Comparison of ENCODE assay signal across 8 cellular contexts in the genomic region with DNA sequence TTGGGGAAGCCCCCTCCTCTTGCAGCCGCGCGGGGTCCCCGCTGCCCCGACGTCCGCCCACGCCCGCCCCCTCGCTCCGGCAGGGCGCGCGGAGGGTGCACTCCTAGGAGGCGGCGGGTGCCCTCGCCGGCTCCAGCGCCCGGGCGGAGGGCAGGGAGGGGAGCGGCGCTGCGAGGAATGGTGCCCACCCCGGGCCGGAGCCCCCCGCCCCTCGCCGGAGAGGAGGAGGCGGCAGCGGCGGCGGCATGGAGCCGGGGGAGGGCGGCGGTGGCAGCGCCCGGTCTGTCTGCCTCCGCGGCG. TPM values are rescaled to one million over a fixed set of nuclear protein-coding genes. Genes with fewer than 3 reads are reported as not detected.
DNase-seq lines count a peak whose midpoint lies in the region; ATAC-seq and TF ChIP-seq lines count a peak whose summit lies in the region.

No MANE protein-coding gene starts in this region.

- no peak for TF ChIP-seq CTCF in mammary epithelial cell (conservative IDR thresholded peaks at IDR 0.05 in 1 of 2, IDR thresholded peaks at IDR 0.05 in 1 of 2; ENCODE audit: extremely low read depth in 1 of 2, insufficient read depth in 1 of 2, low read depth in 1 of 2, low read length in 2 of 2)
- no peak for TF ChIP-seq CTCF in psoas muscle (IDR thresholded peaks at IDR 0.05)
- no peak for TF ChIP-seq CTCF in PC-9 (conservative IDR thresholded peaks at IDR 0.05)

- H3K36me3 ChIP-seq in mammary epithelial cell (ENCODE audit: insufficient read depth, low read length) (no peaks in the 10 kb centered on the region), psoas muscle (ENCODE audit: insufficient read depth in 1 of 2, low read depth in 1 of 2) (no peaks in the 10 kb centered on the region), PC-9 (ENCODE audit: low read depth) (no peaks in the 10 kb centered on the region)

- no peaks in the 10 kb centered on the region for H3K9me2 ChIP-seq in PC-9 (ENCODE audit: insufficient read depth)

- H3K4me1 ChIP-seq in mammary epithelial cell (ENCODE audit: insufficient read depth, low read length) (peaks cover 32% of the 10 kb centered on the region), psoas muscle (peaks cover 14% of the 10 kb centered on the region), PC-9 (replicated peaks; ENCODE audit: insufficient read depth) (no peaks in the 10 kb centered on the region)

- intact Hi-C loops in mammary epithelial cell (cut with micrococcal nuclease) = loop anchor here (5.0 to 10.0 kb wide), 3 partner anchors 239 to 452 kb away; no protein-coding TSS in a partner anchor
- intact Hi-C loops in psoas muscle (cut with DNase I) = loop anchor here (5.0 to 10.0 kb wide), 4 partner anchors 211 to 268 kb away; no protein-coding TSS in a partner anchor
- intact Hi-C loops in PC-9 (cut with micrococcal nuclease; ENCODE audit: unreplicated experiment) = no loop called here

- in situ Hi-C loops in mammary epithelial cell (cut with MboI; ENCODE audit: low sequenced_read_pairs in 2 of 2) = no loop called here

- no peaks in the 10 kb centered on the region for H3F3A ChIP-seq in PC-9 (ENCODE audit: insufficient read depth, low read depth)

- H3K79me2 ChIP-seq in mammary epithelial cell (ENCODE audit: insufficient read depth, low read length) (no peaks in the 10 kb centered on the region), PC-9 (ENCODE audit: low read depth) (no peaks in the 10 kb centered on the region)

- H3K27ac ChIP-seq in mammary epithelial cell (ENCODE audit: insufficient read depth, low read depth, low read length) (no peak overlapping the region), psoas muscle (peak overlapping the region; percentile 77), PC-9 (no peak overlapping the region)

- CTCF ChIA-PET in mammary epithelial cell (lab: Charles Lee; ENCODE audit: low non-redundant PET) = no interaction called here
- CTCF ChIA-PET in PC-9 (lab: Charles Lee) = interaction anchor here (0.6 kb wide), 1 partner anchor 626 kb away, joined by 3 read pairs; no protein-coding TSS in a partner anchor

- H3K4me2 ChIP-seq in mammary epithelial cell (ENCODE audit: insufficient read depth, low read depth, low read length) (peak overlapping the region; percentile 88), PC-9 (no peak overlapping the region)

- H3K9me3 ChIP-seq in mammary epithelial cell (replicated peaks; ENCODE audit: insufficient read depth, low read length) (no peaks in the 10 kb centered on the region), psoas muscle (no peaks in the 10 kb centered on the region), PC-9 (ENCODE audit: insufficient read depth, low read depth) (no peaks in the 10 kb centered on the region)

- dilution Hi-C loops in mammary epithelial cell (cut with HindIII; ENCODE audit: low sequenced_read_pairs) = no loop called here

- no CpG with 5 or more reads among the region's 41 CpGs for WGBS in mammary epithelial cell (ENCODE audit: low coverage, missing lambda C conversion rate)
- 0 to 3% (median 0%) methylated on average over 2 to 41 of the region's 41 CpGs for WGBS in psoas muscle, 3 donors

- POLR2A ChIA-PET in PC-9 (lab: Charles Lee; ENCODE audit: unreplicated experiment) = no interaction called here

- no peak overlapping the region for H3K9ac ChIP-seq in mammary epithelial cell (ENCODE audit: insufficient read depth, low read length)

- H4K20me1 ChIP-seq in mammary epithelial cell (ENCODE audit: insufficient read depth, low read length) = no peaks in the 10 kb centered on the region
- no peaks in the 10 kb centered on the region for H4K20me1 ChIP-seq in PC-9 (ENCODE audit: insufficient read depth)

- peak overlapping the region in 2 of 3 experiments; percentile 65 to 69 for H3K4me3 ChIP-seq in mammary epithelial cell (replicated peaks in 1 of 3; ENCODE audit: insufficient read depth in 1 of 3, low read depth in 2 of 3, low read length in 3 of 3)
- peak overlapping the region; percentile 76 for H3K4me3 ChIP-seq in psoas muscle
- no peak overlapping the region for H3K4me3 ChIP-seq in PC-9

- BruUV-seq in mammary epithelial cell (replicated peaks; lab: Mats Ljungman, UMichigan) = no TSS peak
- no TSS peak for BruUV-seq in PC-9 (replicated peaks; lab: Mats Ljungman, UMichigan)

- H2AFZ ChIP-seq in mammary epithelial cell (ENCODE audit: low read depth, low read length) (peak overlapping the region; percentile 86), PC-9 (no peak overlapping the region)

- ATAC-seq in GM19025 (IDR thresholded peaks at IDR 0.05; ENCODE audit: low read depth, unreplicated experiment) (peak; percentile 2), HG02973 (IDR thresholded peaks at IDR 0.05; ENCODE audit: unreplicated experiment) (peak; percentile 1), psoas muscle (peak in 1 of 4 donors; percentile 4)

- no peak for DNase-seq in mammary epithelial cell
- DNase-seq in psoas muscle = peak in 1 of 2 donors; percentile 16
- no peak for DNase-seq in PC-9
- DNase-seq in stimulated activated naive CD4-positive, alpha-beta T cell (lab: John Stamatoyannopoulos, UW) = no peak
- DNase-seq in 8988T = no peak
- no peak for DNase-seq in SKM-1 treated with dmso at 0.1 percent for 144 hours (lab: John Stamatoyannopoulos, UW; ENCODE audit: unreplicated experiment)

- peaks cover 20% of the 10 kb centered on the region for H3K27me3 ChIP-seq in mammary epithelial cell (ENCODE audit: insufficient read depth, low read length)
- H3K27me3 ChIP-seq in psoas muscle (ENCODE audit: insufficient read depth in 3 of 3, low read length in 2 of 3) = no peaks in the 10 kb centered on the region
- peaks cover 19% of the 10 kb centered on the region; the same call in 1 of the 2 replicates for H3K27me3 ChIP-seq in PC-9 (ENCODE audit: insufficient read depth, low read depth)

RNA-seq across cellular contexts. Expression of a gene that starts 0.5 kb away (rescaled TPM):
- total RNA-seq in mammary epithelial cell (under 1 TPM; 0.33 to 0.40 TPM), psoas muscle (1 to 10 TPM; 2.5 to 9.8 (median 6.5) TPM), PC-9 (2021) (not detected in 2 replicates)
- polyA plus RNA-seq in mammary epithelial cell (0.25 TPM), psoas muscle (1 to 10 TPM; 1.6 to 8.4 (median 4.7) TPM)
- not detected for polyA minus RNA-seq in mammary epithelial cell
